ENCODE assay signal across 1 cellular context in the genomic region with DNA sequence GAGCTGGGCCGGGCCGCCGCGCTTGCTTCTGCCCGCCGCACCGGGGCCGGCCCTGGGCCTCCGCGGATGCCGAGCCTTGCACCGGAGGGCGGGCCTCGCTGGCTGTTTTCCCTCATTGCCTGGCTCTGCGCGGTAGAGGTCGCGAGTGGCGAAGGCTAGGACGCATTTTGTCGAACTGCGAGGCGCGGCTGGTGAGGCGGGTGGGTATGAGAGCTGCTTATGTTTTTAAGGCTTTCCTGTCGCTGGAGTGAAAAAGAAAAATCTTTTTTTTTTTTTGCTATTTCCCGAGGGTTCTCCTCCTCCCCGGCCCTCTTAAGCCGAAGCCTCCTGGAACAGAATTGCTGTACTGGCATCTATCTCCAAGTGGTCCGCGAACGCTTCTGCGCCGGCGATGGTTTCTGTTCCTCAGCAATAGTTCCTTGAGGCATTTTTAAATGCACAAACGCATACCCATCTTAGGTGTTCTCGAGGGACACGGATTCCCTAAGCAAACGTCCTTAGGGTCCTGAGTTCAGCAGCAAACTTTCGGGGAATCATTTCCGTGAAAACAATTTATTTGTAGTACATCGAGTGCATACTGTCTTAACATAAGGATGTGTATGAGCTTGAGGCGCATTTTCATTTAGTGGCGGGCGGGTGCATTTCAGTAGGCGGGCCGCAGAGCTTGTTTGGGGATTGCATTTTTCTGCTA.
TF ChIP-seq lines count a peak whose summit lies in the region.

No MANE protein-coding gene starts in this region.

TF ChIP-seq in GM12878, 131 proteins besides CTCF, POLR2A, EP300 and RAD21 (continued from another document and continues in another):
- TF ChIP-seq REST (IDR thresholded peaks at IDR 0.05; ENCODE audit: low read depth, low read length) (no peak), CBX3 (IDR thresholded peaks at IDR 0.05; ENCODE audit: borderline replicate concordance, low read depth) (no peak), EZH2 (IDR thresholded peaks at IDR 0.05; ENCODE audit: borderline replicate concordance, control insufficient read depth, low read depth, low read length) (no peak), MTA3 (IDR thresholded peaks at IDR 0.05; ENCODE audit: borderline replicate concordance, low read length) (no peak), TAF1 (IDR thresholded peaks at IDR 0.05; ENCODE audit: borderline replicate concordance, low read depth, low read length) (0 out of 2 replicates have a peak, but pooled peaks have one; percentile 0), JUNB (IDR thresholded peaks at IDR 0.05) (no peak), KDM1A (IDR thresholded peaks at IDR 0.05; ENCODE audit: borderline replicate concordance) (no peak), CBFB (IDR thresholded peaks at IDR 0.05; ENCODE audit: low read depth) (no peak), HDAC6 (IDR thresholded peaks at IDR 0.05; ENCODE audit: unreplicated experiment) (no peak), RFX5 (IDR thresholded peaks at IDR 0.05; ENCODE audit: low read depth, low read length) (no peak), NKRF (conservative IDR thresholded peaks at IDR 0.05) (peak; percentile 20; the same call in 1 of the 2 replicates), GATAD2B (conservative IDR thresholded peaks at IDR 0.05; ENCODE audit: low read depth) (no peak), MTA2 (IDR thresholded peaks at IDR 0.05; ENCODE audit: low read depth) (peak; percentile 9; the same call in 1 of the 2 replicates), CHD1 (IDR thresholded peaks at IDR 0.05; ENCODE audit: low read depth, low read length) (no peak), ZNF207 (IDR thresholded peaks at IDR 0.05; ENCODE audit: borderline replicate concordance) (no peak), ATF2 (IDR thresholded peaks at IDR 0.05; ENCODE audit: low read length) (no peak; the same call in 1 of the 2 replicates), CEBPB (IDR thresholded peaks at IDR 0.05; ENCODE audit: borderline replicate concordance in 1 of 2, low read depth in 2 of 2, low read length in 2 of 2) (no peak), CHD2 (IDR thresholded peaks at IDR 0.05; ENCODE audit: borderline replicate concordance, low read depth, low read length) (no peak), IKZF1 (conservative IDR thresholded peaks at IDR 0.05) (peak; percentile 34; the same call in 1 of the 2 replicates), WRNIP1 (IDR thresholded peaks at IDR 0.05; ENCODE audit: borderline replicate concordance, low read depth, low read length) (no peak), CHD4 (IDR thresholded peaks at IDR 0.05) (no peak), SIN3A (IDR thresholded peaks at IDR 0.05; ENCODE audit: low read depth, low read length) (no peak), MLLT1 (IDR thresholded peaks at IDR 0.05) (peak; percentile 64; the same call in 1 of the 2 replicates), MYB (IDR thresholded peaks at IDR 0.05; ENCODE audit: borderline replicate concordance, low read depth, low read length) (no peak), SP1 (IDR thresholded peaks at IDR 0.05; ENCODE audit: low read depth, low read length) (no peak), ZNF217 (IDR thresholded peaks at IDR 0.05) (peak; percentile 32; the same call in 1 of the 2 replicates), MEF2B (IDR thresholded peaks at IDR 0.05; ENCODE audit: partially characterized antibody, poor library complexity, severe bottlenecking) (no peak), PAX8 (IDR thresholded peaks at IDR 0.05) (no peak), PAX5 (IDR thresholded peaks at IDR 0.05; ENCODE audit: borderline replicate concordance, low read depth, low read length) (no peak), ZNF384 (IDR thresholded peaks at IDR 0.05; ENCODE audit: borderline replicate concordance, low read depth, low read length) (no peak), SMAD5 (IDR thresholded peaks at IDR 0.05; ENCODE audit: low read depth) (no peak)
- TF ChIP-seq, protein P1, sequence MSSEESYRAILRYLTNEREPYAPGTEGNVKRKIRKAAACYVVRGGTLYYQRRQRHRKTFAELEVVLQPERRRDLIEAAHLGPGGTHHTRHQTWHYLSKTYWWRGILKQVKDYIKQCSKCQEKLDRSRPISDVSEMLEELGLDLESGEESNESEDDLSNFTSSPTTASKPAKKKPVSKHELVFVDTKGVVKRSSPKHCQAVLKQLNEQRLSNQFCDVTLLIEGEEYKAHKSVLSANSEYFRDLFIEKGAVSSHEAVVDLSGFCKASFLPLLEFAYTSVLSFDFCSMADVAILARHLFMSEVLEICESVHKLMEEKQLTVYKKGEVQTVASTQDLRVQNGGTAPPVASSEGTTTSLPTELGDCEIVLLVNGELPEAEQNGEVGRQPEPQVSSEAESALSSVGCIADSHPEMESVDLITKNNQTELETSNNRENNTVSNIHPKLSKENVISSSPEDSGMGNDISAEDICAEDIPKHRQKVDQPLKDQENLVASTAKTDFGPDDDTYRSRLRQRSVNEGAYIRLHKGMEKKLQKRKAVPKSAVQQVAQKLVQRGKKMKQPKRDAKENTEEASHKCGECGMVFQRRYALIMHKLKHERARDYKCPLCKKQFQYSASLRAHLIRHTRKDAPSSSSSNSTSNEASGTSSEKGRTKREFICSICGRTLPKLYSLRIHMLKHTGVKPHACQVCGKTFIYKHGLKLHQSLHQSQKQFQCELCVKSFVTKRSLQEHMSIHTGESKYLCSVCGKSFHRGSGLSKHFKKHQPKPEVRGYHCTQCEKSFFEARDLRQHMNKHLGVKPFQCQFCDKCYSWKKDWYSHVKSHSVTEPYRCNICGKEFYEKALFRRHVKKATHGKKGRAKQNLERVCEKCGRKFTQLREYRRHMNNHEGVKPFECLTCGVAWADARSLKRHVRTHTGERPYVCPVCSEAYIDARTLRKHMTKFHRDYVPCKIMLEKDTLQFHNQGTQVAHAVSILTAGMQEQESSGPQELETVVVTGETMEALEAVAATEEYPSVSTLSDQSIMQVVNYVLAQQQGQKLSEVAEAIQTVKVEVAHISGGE (CRISPR knock-in tag; IDR thresholded peaks at IDR 0.05) = no peak
- TF ChIP-seq, protein P2, sequence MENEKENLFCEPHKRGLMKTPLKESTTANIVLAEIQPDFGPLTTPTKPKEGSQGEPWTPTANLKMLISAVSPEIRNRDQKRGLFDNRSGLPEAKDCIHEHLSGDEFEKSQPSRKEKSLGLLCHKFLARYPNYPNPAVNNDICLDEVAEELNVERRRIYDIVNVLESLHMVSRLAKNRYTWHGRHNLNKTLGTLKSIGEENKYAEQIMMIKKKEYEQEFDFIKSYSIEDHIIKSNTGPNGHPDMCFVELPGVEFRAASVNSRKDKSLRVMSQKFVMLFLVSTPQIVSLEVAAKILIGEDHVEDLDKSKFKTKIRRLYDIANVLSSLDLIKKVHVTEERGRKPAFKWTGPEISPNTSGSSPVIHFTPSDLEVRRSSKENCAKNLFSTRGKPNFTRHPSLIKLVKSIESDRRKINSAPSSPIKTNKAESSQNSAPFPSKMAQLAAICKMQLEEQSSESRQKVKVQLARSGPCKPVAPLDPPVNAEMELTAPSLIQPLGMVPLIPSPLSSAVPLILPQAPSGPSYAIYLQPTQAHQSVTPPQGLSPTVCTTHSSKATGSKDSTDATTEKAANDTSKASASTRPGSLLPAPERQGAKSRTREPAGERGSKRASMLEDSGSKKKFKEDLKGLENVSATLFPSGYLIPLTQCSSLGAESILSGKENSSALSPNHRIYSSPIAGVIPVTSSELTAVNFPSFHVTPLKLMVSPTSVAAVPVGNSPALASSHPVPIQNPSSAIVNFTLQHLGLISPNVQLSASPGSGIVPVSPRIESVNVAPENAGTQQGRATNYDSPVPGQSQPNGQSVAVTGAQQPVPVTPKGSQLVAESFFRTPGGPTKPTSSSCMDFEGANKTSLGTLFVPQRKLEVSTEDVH (IDR thresholded peaks at IDR 0.05; ENCODE audit: low read depth, partially characterized antibody) = no peak
- TF ChIP-seq, protein P3, sequence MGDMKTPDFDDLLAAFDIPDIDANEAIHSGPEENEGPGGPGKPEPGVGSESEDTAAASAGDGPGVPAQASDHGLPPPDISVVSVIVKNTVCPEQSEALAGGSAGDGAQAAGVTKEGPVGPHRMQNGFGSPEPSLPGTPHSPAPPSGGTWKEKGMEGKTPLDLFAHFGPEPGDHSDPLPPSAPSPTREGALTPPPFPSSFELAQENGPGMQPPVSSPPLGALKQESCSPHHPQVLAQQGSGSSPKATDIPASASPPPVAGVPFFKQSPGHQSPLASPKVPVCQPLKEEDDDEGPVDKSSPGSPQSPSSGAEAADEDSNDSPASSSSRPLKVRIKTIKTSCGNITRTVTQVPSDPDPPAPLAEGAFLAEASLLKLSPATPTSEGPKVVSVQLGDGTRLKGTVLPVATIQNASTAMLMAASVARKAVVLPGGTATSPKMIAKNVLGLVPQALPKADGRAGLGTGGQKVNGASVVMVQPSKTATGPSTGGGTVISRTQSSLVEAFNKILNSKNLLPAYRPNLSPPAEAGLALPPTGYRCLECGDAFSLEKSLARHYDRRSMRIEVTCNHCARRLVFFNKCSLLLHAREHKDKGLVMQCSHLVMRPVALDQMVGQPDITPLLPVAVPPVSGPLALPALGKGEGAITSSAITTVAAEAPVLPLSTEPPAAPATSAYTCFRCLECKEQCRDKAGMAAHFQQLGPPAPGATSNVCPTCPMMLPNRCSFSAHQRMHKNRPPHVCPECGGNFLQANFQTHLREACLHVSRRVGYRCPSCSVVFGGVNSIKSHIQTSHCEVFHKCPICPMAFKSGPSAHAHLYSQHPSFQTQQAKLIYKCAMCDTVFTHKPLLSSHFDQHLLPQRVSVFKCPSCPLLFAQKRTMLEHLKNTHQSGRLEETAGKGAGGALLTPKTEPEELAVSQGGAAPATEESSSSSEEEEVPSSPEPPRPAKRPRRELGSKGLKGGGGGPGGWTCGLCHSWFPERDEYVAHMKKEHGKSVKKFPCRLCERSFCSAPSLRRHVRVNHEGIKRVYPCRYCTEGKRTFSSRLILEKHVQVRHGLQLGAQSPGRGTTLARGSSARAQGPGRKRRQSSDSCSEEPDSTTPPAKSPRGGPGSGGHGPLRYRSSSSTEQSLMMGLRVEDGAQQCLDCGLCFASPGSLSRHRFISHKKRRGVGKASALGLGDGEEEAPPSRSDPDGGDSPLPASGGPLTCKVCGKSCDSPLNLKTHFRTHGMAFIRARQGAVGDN (IDR thresholded peaks at IDR 0.05) = no peak
